8 cellular contexts compared by ENCODE assay signal in genomic region chr11:107565219-107565937, GRCh38. TPM values are rescaled to one million over a fixed set of nuclear protein-coding genes. Genes with fewer than 3 reads are reported as not detected.
DNase-seq lines count a peak whose midpoint lies in the region; ATAC-seq and TF ChIP-seq lines count a peak whose summit lies in the region.

TSS of gene ALKBH8 (minus strand) at chr11:107565735. CDS start at chr11:107560893, 4,842 bp downstream.

- peaks cover 19% of the 10 kb centered on the region for H3F3A ChIP-seq in PC-3 (ENCODE audit: low read length, unreplicated experiment)

- H3K4me3 ChIP-seq in HUES6 (ENCODE audit: low read depth, low read length) (peak within 1 kb of the TSS; percentile 95), PC-3 (ENCODE audit: low read length) (peak within 1 kb of the TSS; percentile 73), esophagus squamous epithelium (peak within 1 kb of the TSS; percentile 72 to 88 (median 85))
- H3K4me3 ChIP-seq in naive thymus-derived CD4-positive, alpha-beta T cell (ENCODE audit: low read length) = peak within 1 kb of the TSS; percentile 98

- TF ChIP-seq CTCF in PC-3 (conservative IDR thresholded peaks at IDR 0.05; ENCODE audit: low read depth, low read length) (no peak), esophagus squamous epithelium (IDR thresholded peaks at IDR 0.05) (no peak)

- H3K9me2 ChIP-seq in PC-3 (replicated peaks; ENCODE audit: low read length) = no peaks in the 10 kb centered on the region

- no peak for TF ChIP-seq POLR2A in esophagus squamous epithelium (IDR thresholded peaks at IDR 0.05)

- peaks cover 63% of the 10 kb centered on the region for H3K4me1 Mint-ChIP-seq in activated T-cell treated with anti-CD3 and anti-CD28 coated beads, Interleukin-2, amount 50 U/mL, for 24 hours (ENCODE audit: low read depth)
- H3K4me1 Mint-ChIP-seq in naive thymus-derived CD4-positive, alpha-beta T cell = peaks cover 28 to 70% (median 58%) of the 10 kb centered on the region in 7 donors
- peaks cover 59% of the 10 kb centered on the region for H3K4me1 Mint-ChIP-seq in stimulated activated memory B cell treated with anti-CD40 and anti-IgM and Interleukin-4, amounts not matched to agents 10 μg/mL and 1 μg/mL and 100 μg/mL, for 72 hours

- H3K27me3 Mint-ChIP-seq in activated T-cell treated with anti-CD3 and anti-CD28 coated beads, Interleukin-2, amount 50 U/mL, for 24 hours = no peaks in the 10 kb centered on the region
- H3K27me3 Mint-ChIP-seq in naive thymus-derived CD4-positive, alpha-beta T cell = peaks cover 0 to 3% (median 0%) of the 10 kb centered on the region in 5 donors
- no peaks in the 10 kb centered on the region for H3K27me3 Mint-ChIP-seq in stimulated activated memory B cell treated with anti-CD40 and anti-IgM and Interleukin-4, amounts not matched to agents 10 μg/mL and 1 μg/mL and 100 μg/mL, for 72 hours

- CTCF ChIA-PET in PC-3 (lab: Charles Lee) = interaction anchor here (1.0 kb wide), 1 partner anchor 12 kb away, joined by 3 read pairs; no protein-coding TSS in a partner anchor
- CTCF ChIA-PET in naive thymus-derived CD4-positive, alpha-beta T cell (lab: Charles Lee) = interaction anchor here (0.6 to 5.2 kb wide), 2 partner anchors 124 to 224 kb away, joined by 3 to 40 read pairs; no protein-coding TSS in a partner anchor

- H3K4me3 Mint-ChIP-seq in activated T-cell treated with anti-CD3 and anti-CD28 coated beads, Interleukin-2, amount 50 U/mL, for 24 hours = peak within 1 kb of the TSS; percentile 94
- H3K4me3 Mint-ChIP-seq in naive thymus-derived CD4-positive, alpha-beta T cell = peak within 1 kb of the TSS; percentile 87 to 98 (median 94)
- peak within 1 kb of the TSS; percentile 90 for H3K4me3 Mint-ChIP-seq in stimulated activated memory B cell treated with anti-CD40 and anti-IgM and Interleukin-4, amounts not matched to agents 10 μg/mL and 1 μg/mL and 100 μg/mL, for 72 hours

- H3K4me2 ChIP-seq in PC-3 (ENCODE audit: low read length) = peak within 1 kb of the TSS; percentile 86

- 0% methylated on average over 16 to 19 of the region's 32 CpGs for WGBS in esophagus squamous epithelium, 2 donors

- ATAC-seq in GM21423 (IDR thresholded peaks at IDR 0.05; ENCODE audit: unreplicated experiment) (peak; percentile 73), PC-3 (peak; percentile 71)
- ATAC-seq in naive thymus-derived CD4-positive, alpha-beta T cell = peak; percentile 96
- ATAC-seq in stimulated activated memory B cell treated with anti-CD40 and anti-IgM and Interleukin-4, amounts not matched to agents 10 μg/mL and 1 μg/mL and 100 μg/mL, for 72 hours = peak; percentile 94

- peaks cover 23% of the 10 kb centered on the region for H3K4me1 ChIP-seq in HUES6 (ENCODE audit: control insufficient read depth, insufficient read depth, low read length)
- peaks cover 48% of the 10 kb centered on the region for H3K4me1 ChIP-seq in PC-3 (ENCODE audit: insufficient read depth, low read length)
- H3K4me1 ChIP-seq in esophagus squamous epithelium = peaks cover 19 to 48% (median 25%) of the 10 kb centered on the region in 3 donors
- H3K4me1 ChIP-seq in naive thymus-derived CD4-positive, alpha-beta T cell (ENCODE audit: control insufficient read depth in 2 of 2, insufficient read depth in 2 of 2, low read length in 2 of 2) = peaks cover 8 to 20% of the 10 kb centered on the region in 2 donors

- H3K36me3 ChIP-seq in HUES6 (ENCODE audit: control insufficient read depth, insufficient read depth, low read length) = no peaks in the 10 kb centered on the region
- H3K36me3 ChIP-seq in PC-3 (ENCODE audit: low read depth, low read length) = no peaks in the 10 kb centered on the region
- no peaks in the 10 kb centered on the region for H3K36me3 ChIP-seq in esophagus squamous epithelium
- peaks cover 0 to 2% (median 0%) of the 10 kb centered on the region in 3 experiments for H3K36me3 ChIP-seq in naive thymus-derived CD4-positive, alpha-beta T cell (ENCODE audit: control insufficient read depth in 2 of 3, insufficient read depth in 3 of 3, low read length in 3 of 3)

- H3K27ac ChIP-seq in HUES6 (ENCODE audit: low read depth, low read length) = no peak within 1 kb of the TSS
- peak within 1 kb of the TSS; percentile 64 for H3K27ac ChIP-seq in PC-3 (ENCODE audit: low read length)
- peak within 1 kb of the TSS; percentile 83 to 93 (median 89) for H3K27ac ChIP-seq in esophagus squamous epithelium
- H3K27ac ChIP-seq in naive thymus-derived CD4-positive, alpha-beta T cell (ENCODE audit: low read depth, low read length) = peak within 1 kb of the TSS; percentile 73

- peak within 1 kb of the TSS; percentile 85 for H2AFZ ChIP-seq in PC-3 (ENCODE audit: low read length)

- H3K9me3 ChIP-seq in HUES6 (ENCODE audit: control insufficient read depth, insufficient read depth, low read depth, low read length) (no peaks in the 10 kb centered on the region), PC-3 (ENCODE audit: low read length) (no peaks in the 10 kb centered on the region), esophagus squamous epithelium (no peaks in the 10 kb centered on the region)
- H3K9me3 ChIP-seq in naive thymus-derived CD4-positive, alpha-beta T cell (ENCODE audit: control insufficient read depth in 2 of 3, low read length in 3 of 3) = no peaks in the 10 kb centered on the region

- H3K27ac Mint-ChIP-seq in activated T-cell treated with anti-CD3 and anti-CD28 coated beads, Interleukin-2, amount 50 U/mL, for 24 hours = peak within 1 kb of the TSS; percentile 97
- peak within 1 kb of the TSS; percentile 87 to 97 (median 90) for H3K27ac Mint-ChIP-seq in naive thymus-derived CD4-positive, alpha-beta T cell
- peak within 1 kb of the TSS; percentile 97 for H3K27ac Mint-ChIP-seq in stimulated activated memory B cell treated with anti-CD40 and anti-IgM and Interleukin-4, amounts not matched to agents 10 μg/mL and 1 μg/mL and 100 μg/mL, for 72 hours

- POLR2A ChIA-PET in PC-3 (lab: Charles Lee; ENCODE audit: unreplicated experiment) = no interaction called here
- POLR2A ChIA-PET in naive thymus-derived CD4-positive, alpha-beta T cell (lab: Charles Lee) = interaction anchor here (3.7 kb wide), 1 partner anchor 107 kb away, joined by 23 read pairs; the partner anchor contains the start of gene CWF19L2

- DNase-seq in DMS 273 (lab: John Stamatoyannopoulos, UW; ENCODE audit: unreplicated experiment) = peak; percentile 81
- peak; percentile 84 for DNase-seq in PC-3
- DNase-seq in activated T-cell treated with anti-CD3 and anti-CD28 coated beads, Interleukin-2, amount 50 U/mL, for 24 hours = peak; percentile 83
- DNase-seq in esophagus squamous epithelium (lab: John Stamatoyannopoulos, UW) = peak; percentile 21
- DNase-seq in naive thymus-derived CD4-positive, alpha-beta T cell = peak; percentile 50 to 77 (median 75)

- H3K27me3 ChIP-seq in HUES6 (ENCODE audit: control insufficient read depth, insufficient read depth, low read length) (no peaks in the 10 kb centered on the region), PC-3 (ENCODE audit: low read length) (no peaks in the 10 kb centered on the region), esophagus squamous epithelium (peaks cover 0 to 8% (median 0%) of the 10 kb centered on the region in 4 donors)
- no peaks in the 10 kb centered on the region for H3K27me3 ChIP-seq in naive thymus-derived CD4-positive, alpha-beta T cell (ENCODE audit: control insufficient read depth in 2 of 2, insufficient read depth in 2 of 2, low read length in 2 of 2)

- H4K20me1 ChIP-seq in PC-3 (ENCODE audit: low read length) = no peaks in the 10 kb centered on the region

- H3K36me3 Mint-ChIP-seq in activated T-cell treated with anti-CD3 and anti-CD28 coated beads, Interleukin-2, amount 50 U/mL, for 24 hours (ENCODE audit: low read depth) = peaks cover 25% of the 10 kb centered on the region
- H3K36me3 Mint-ChIP-seq in naive thymus-derived CD4-positive, alpha-beta T cell = peaks cover 0 to 7% (median 0%) of the 10 kb centered on the region in 5 donors
- no peaks in the 10 kb centered on the region for H3K36me3 Mint-ChIP-seq in stimulated activated memory B cell treated with anti-CD40 and anti-IgM and Interleukin-4, amounts not matched to agents 10 μg/mL and 1 μg/mL and 100 μg/mL, for 72 hours

- no peaks in the 10 kb centered on the region for H3K9me3 Mint-ChIP-seq in activated T-cell treated with anti-CD3 and anti-CD28 coated beads, Interleukin-2, amount 50 U/mL, for 24 hours
- no peaks in the 10 kb centered on the region for H3K9me3 Mint-ChIP-seq in naive thymus-derived CD4-positive, alpha-beta T cell
- no peaks in the 10 kb centered on the region for H3K9me3 Mint-ChIP-seq in stimulated activated memory B cell treated with anti-CD40 and anti-IgM and Interleukin-4, amounts not matched to agents 10 μg/mL and 1 μg/mL and 100 μg/mL, for 72 hours

- no TSS peak for BruUV-seq in PC-3 (replicated peaks; lab: Mats Ljungman, UMichigan)

- intact Hi-C loops in PC-3 (cut with micrococcal nuclease) (loop anchor here (1.0 kb wide), 1 partner anchor 206 kb away; no protein-coding TSS in a partner anchor), esophagus squamous epithelium (cut with DNase I) (loop anchor here (10.0 kb wide), 1 partner anchor 119 kb away; no protein-coding TSS in a partner anchor)
- intact Hi-C loops in naive thymus-derived CD4-positive, alpha-beta T cell (cut with micrococcal nuclease) = loop anchor here (1.0 to 10.0 kb wide), 17 partner anchors 16 to 1543 kb away; partner anchors contain the start of genes AASDHPPT (in 2 of the 2), ACAT1 (in 2 of the 2), ATM (in 2 of the 2) and C11orf65 (in 2 of the 2)

- H3K79me2 ChIP-seq in PC-3 (ENCODE audit: low read length) = peaks cover 29% of the 10 kb centered on the region

- peak within 1 kb of the TSS; percentile 83 for H3K9ac ChIP-seq in HUES6 (ENCODE audit: low read length)
- peak within 1 kb of the TSS; percentile 75 for H3K9ac ChIP-seq in PC-3 (ENCODE audit: low read length)

RNA-seq across cellular contexts. Expression of gene ALKBH8, which starts in this region (rescaled TPM):
- total RNA-seq in PC-3 (2014; rRNA removed) (7.0 and 14.3 TPM in 2 replicates), esophagus squamous epithelium (1 to 10 TPM; 2.3 to 9.3 (median 6.9) TPM)
- total RNA-seq in naive thymus-derived CD4-positive, alpha-beta T cell = 10 to 100 TPM in 4 of 5 experiments, 1 to 10 TPM in 1; 9.5 to 19.1 (median 12.6) TPM
- 10 to 100 TPM in 1 of 2 donors, 1 to 10 TPM in 1; 9.4 to 11.6 TPM for polyA plus RNA-seq in naive thymus-derived CD4-positive, alpha-beta T cell

Comparison
In these comparisons a context has a peak if more than half of its experiments do, and no peak if none do; other contexts are left out.
1. DNase-seq: peak in every context shown above with its lines; median percentile 84 in PC-3; 83 in activated T-cell treated with anti-CD3 and anti-CD28 coated beads, Interleukin-2, amount 50 U/mL, for 24 hours; 81 in DMS 273; 75 in naive thymus-derived CD4-positive, alpha-beta T cell; 21 in esophagus squamous epithelium.